Comparison of ENCODE assay signal across 12 cellular contexts in the genomic region with DNA sequence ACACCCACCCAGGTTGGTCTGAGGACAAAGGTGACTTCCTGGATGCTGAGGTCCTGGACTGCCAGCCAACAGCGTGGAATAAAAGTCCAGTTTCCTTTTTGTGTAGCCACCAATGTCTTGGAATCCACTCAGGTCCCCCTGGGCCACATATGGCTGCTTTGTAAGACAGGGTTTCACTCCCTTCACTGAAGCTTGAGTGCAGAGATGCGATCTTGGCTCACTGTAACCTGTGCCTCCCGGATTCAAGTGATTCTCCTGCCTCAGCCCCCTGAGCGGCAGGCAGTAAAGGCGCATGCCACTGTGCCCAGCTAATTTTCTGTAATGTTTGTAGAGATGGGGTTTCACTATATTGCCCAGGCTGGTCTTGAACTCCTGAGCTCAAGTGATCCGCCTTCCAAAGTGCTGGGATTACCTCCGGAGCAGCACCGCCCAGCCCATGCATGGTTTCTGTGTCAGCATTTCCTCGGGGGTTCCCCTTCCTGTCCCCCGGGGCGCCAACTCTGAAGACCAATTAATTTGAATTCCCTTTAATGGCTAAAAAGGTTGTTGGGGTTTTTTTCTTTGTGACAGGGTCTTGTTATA. TPM values are rescaled to one million over a fixed set of nuclear protein-coding genes. Genes with fewer than 3 reads are reported as not detected.
DNase-seq lines count a peak whose midpoint lies in the region; ATAC-seq and TF ChIP-seq lines count a peak whose summit lies in the region.
"Had no signal": no experiment of that assay in that cellular context is flagged by ENCODE, and none has a peak within 500 bp of the region (broad histone marks: within the 10 kb centered on the region; RNA-seq: fewer than 3 reads in every experiment).

No MANE protein-coding gene starts in this region.

- H3K27ac ChIP-seq in OCI-LY1 (ENCODE audit: low read depth, low read length, poor library complexity, severe bottlenecking) (peak overlapping the region; percentile 66), right atrium auricular region (peak overlapping the region; percentile 46 to 63), testis (peak overlapping the region; percentile 39 to 66)
- H3K27ac ChIP-seq: neutrophil had no signal

- H3K27me3 ChIP-seq in OCI-LY1 (ENCODE audit: insufficient read depth, low read length) (no peaks in the 10 kb centered on the region), right atrium auricular region (no peaks in the 10 kb centered on the region), testis (no peaks in the 10 kb centered on the region)
- H3K27me3 ChIP-seq: neutrophil had no signal

- peak overlapping the region; percentile 54 for H3K4me2 ChIP-seq in OCI-LY1 (ENCODE audit: low read length)

- TF ChIP-seq CTCF in OCI-LY1 (IDR thresholded peaks at IDR 0.05; ENCODE audit: low read length) (no peak), right atrium auricular region (IDR thresholded peaks at IDR 0.05) (no peak), testis (IDR thresholded peaks at IDR 0.05) (no peak)

- TF ChIP-seq POLR2A in testis (IDR thresholded peaks at IDR 0.05) = no peak

- H3F3A ChIP-seq in OCI-LY1 (ENCODE audit: insufficient read depth, low read length) = no peaks in the 10 kb centered on the region

- no peaks in the 10 kb centered on the region for H3K9me2 ChIP-seq in OCI-LY1 (ENCODE audit: low read depth, low read length)

- no peak overlapping the region for H2AFZ ChIP-seq in OCI-LY1 (ENCODE audit: low read length)

- no peaks in the 10 kb centered on the region for H4K20me1 ChIP-seq in OCI-LY1 (ENCODE audit: insufficient read depth, low read length)

- no peaks in the 10 kb centered on the region for H3K36me3 Mint-ChIP-seq in activated T-helper 2 cell treated with anti-CD3 and anti-CD28 coated beads, Interferon-gamma antibody, Interleukin-2, Interleukin-4, amounts not matched to agents 10 μg/mL and 5 μg/mL and 100 μg/mL, durations not matched to agents 14 hours and 24 hours and 36 hours (ENCODE audit: low read depth)

- no peak overlapping the region for H3K4me3 Mint-ChIP-seq in activated T-helper 2 cell treated with anti-CD3 and anti-CD28 coated beads, Interferon-gamma antibody, Interleukin-2, Interleukin-4, amounts not matched to agents 10 μg/mL and 5 μg/mL and 100 μg/mL, durations not matched to agents 14 hours and 24 hours and 36 hours (ENCODE audit: low read depth)

- H3K4me3 ChIP-seq in OCI-LY1 (ENCODE audit: low read depth, low read length, poor library complexity, severe bottlenecking) (peak overlapping the region; percentile 35), right atrium auricular region (no peak overlapping the region), testis (no peak overlapping the region)

- no peaks in the 10 kb centered on the region for H3K4me1 Mint-ChIP-seq in activated T-helper 2 cell treated with anti-CD3 and anti-CD28 coated beads, Interferon-gamma antibody, Interleukin-2, Interleukin-4, amounts not matched to agents 10 μg/mL and 5 μg/mL and 100 μg/mL, durations not matched to agents 14 hours and 24 hours and 36 hours (ENCODE audit: low read depth)

- WGBS in testis, 2 donors = 56 to 67% methylated on average over 11 of the region's 11 CpGs

- H3K9me3 Mint-ChIP-seq in activated T-helper 2 cell treated with anti-CD3 and anti-CD28 coated beads, Interferon-gamma antibody, Interleukin-2, Interleukin-4, amounts not matched to agents 10 μg/mL and 5 μg/mL and 100 μg/mL, durations not matched to agents 14 hours and 24 hours and 36 hours = no peaks in the 10 kb centered on the region

- H3K9me3 ChIP-seq in OCI-LY1 (ENCODE audit: low read length) (no peaks in the 10 kb centered on the region), right atrium auricular region (no peaks in the 10 kb centered on the region), testis (no peaks in the 10 kb centered on the region)
- H3K9me3 ChIP-seq: neutrophil had no signal

- no peak for ATAC-seq in GM19023 (IDR thresholded peaks at IDR 0.05; ENCODE audit: unreplicated experiment)

- peaks cover 17% of the 10 kb centered on the region for H3K4me1 ChIP-seq in OCI-LY1 (ENCODE audit: insufficient read depth, low read length, severe bottlenecking)
- H3K4me1 ChIP-seq in right atrium auricular region = peaks cover 0 to 35% of the 10 kb centered on the region in 2 donors
- peaks cover 8% of the 10 kb centered on the region for H3K4me1 ChIP-seq in testis

- H3K79me2 ChIP-seq in OCI-LY1 (ENCODE audit: insufficient read depth, low read length) = no peaks in the 10 kb centered on the region

- H3K36me3 ChIP-seq in OCI-LY1 (ENCODE audit: insufficient read depth, low read length) (peaks cover 51% of the 10 kb centered on the region), right atrium auricular region (peaks cover 62% of the 10 kb centered on the region), testis (ENCODE audit: low read depth, missing control alignments) (no peaks in the 10 kb centered on the region)
- H3K36me3 ChIP-seq: neutrophil had no signal

- H3K9ac ChIP-seq in OCI-LY1 (ENCODE audit: low read length) = peak overlapping the region; percentile 40; the same call in 1 of the 2 replicates

- H3K27me3 Mint-ChIP-seq in activated T-helper 2 cell treated with anti-CD3 and anti-CD28 coated beads, Interferon-gamma antibody, Interleukin-2, Interleukin-4, amounts not matched to agents 10 μg/mL and 5 μg/mL and 100 μg/mL, durations not matched to agents 14 hours and 24 hours and 36 hours (ENCODE audit: low read depth) = peaks cover 3% of the 10 kb centered on the region

- DNase-seq in GM19240 (ENCODE audit: insufficient read length, low spot score) (peak; percentile 52), right atrium auricular region (ENCODE audit: low spot score) (no peak), testis (no peak), AG20443 (ENCODE audit: low spot score) (no peak)
- DNase-seq in activated T-helper 2 cell treated with anti-CD3 and anti-CD28 coated beads, Interferon-gamma antibody, Interleukin-2, Interleukin-4, amounts not matched to agents 10 μg/mL and 5 μg/mL and 100 μg/mL, durations not matched to agents 14 hours and 24 hours and 36 hours (ENCODE audit: low spot score) = no peak
- DNase-seq: EL, NCI-H1694 had no signal

- intact Hi-C loops in testis (cut with DNase I; ENCODE audit: low total_unique reads) = no loop called here
- intact Hi-C loops in activated T-helper 2 cell treated with anti-CD3 and anti-CD28 coated beads, Interferon-gamma antibody, Interleukin-2, Interleukin-4, amounts not matched to agents 10 μg/mL and 5 μg/mL and 100 μg/mL, durations not matched to agents 14 hours and 24 hours and 36 hours (cut with micrococcal nuclease) = no loop called here

- H3K27ac Mint-ChIP-seq in activated T-helper 2 cell treated with anti-CD3 and anti-CD28 coated beads, Interferon-gamma antibody, Interleukin-2, Interleukin-4, amounts not matched to agents 10 μg/mL and 5 μg/mL and 100 μg/mL, durations not matched to agents 14 hours and 24 hours and 36 hours = no peak overlapping the region

RNA-seq across cellular contexts. Expression of a gene that starts 17.5 kb away (rescaled TPM):
- total RNA-seq in right atrium auricular region (100 to 1,000 TPM; 445 to 622 TPM), testis (100 to 1,000 TPM in 1 of 2 donors, 10 to 100 TPM in 1; 98.9 to 161 TPM)
- polyA plus RNA-seq in testis (ENCODE audit: insufficient read depth, low read depth, low replicate concordance) = 77.7 TPM
- total RNA-seq in activated T-helper 2 cell treated with anti-CD3 and anti-CD28 coated beads, Interferon-gamma antibody, Interleukin-2, Interleukin-4, amounts not matched to agents 10 μg/mL and 5 μg/mL and 100 μg/mL, durations not matched to agents 14 hours and 24 hours and 36 hours = 5.9 and 6.5 TPM in 2 replicates

RNA-seq across cellular contexts. Expression of a gene that starts 24.2 kb away (rescaled TPM):
- total RNA-seq in right atrium auricular region (1 to 10 TPM; 1.2 to 5.7 TPM), testis (1 to 10 TPM; 7.1 to 7.4 TPM)
- 5.4 TPM for polyA plus RNA-seq in testis (ENCODE audit: insufficient read depth, low read depth, low replicate concordance)
- total RNA-seq in activated T-helper 2 cell treated with anti-CD3 and anti-CD28 coated beads, Interferon-gamma antibody, Interleukin-2, Interleukin-4, amounts not matched to agents 10 μg/mL and 5 μg/mL and 100 μg/mL, durations not matched to agents 14 hours and 24 hours and 36 hours = 38.3 and 38.8 TPM in 2 replicates

RNA-seq across cellular contexts. Expression of a gene that starts 59.6 kb away (rescaled TPM):
- total RNA-seq in right atrium auricular region (1 to 10 TPM in 1 of 2 donors, not detected in 1; 1.3 TPM), testis (not detected)
- polyA plus RNA-seq in testis (ENCODE audit: insufficient read depth, low read depth, low replicate concordance) = not detected
- total RNA-seq in activated T-helper 2 cell treated with anti-CD3 and anti-CD28 coated beads, Interferon-gamma antibody, Interleukin-2, Interleukin-4, amounts not matched to agents 10 μg/mL and 5 μg/mL and 100 μg/mL, durations not matched to agents 14 hours and 24 hours and 36 hours = not detected in 2 replicates
- total RNA-seq: activated CD8-positive, alpha-beta memory T cell treated with anti-CD3 and anti-CD28 coated beads for 36 hours; bronchial epithelial cell had no signal

Comparison
In these comparisons a context has a peak if more than half of its experiments do, and no peak if none do; other contexts are left out.
1. RNA of a gene that starts 17.5 kb away (total RNA-seq): 445 to 622 TPM in right atrium auricular region and 98.9 to 161 TPM in testis; 5.9 to 6.5 TPM in activated T-helper 2 cell treated with anti-CD3 and anti-CD28 coated beads, Interferon-gamma antibody, Interleukin-2, Interleukin-4, amounts not matched to agents 10 μg/mL and 5 μg/mL and 100 μg/mL, durations not matched to agents 14 hours and 24 hours and 36 hours; every median in the first group is over 10 times any median in the second.
2. Peak in every context shown above with its lines, with median percentiles within 50 percentile points of each other: H3K27ac ChIP-seq.